Comparison of ENCODE assay signal across 1 cellular context in genomic region chr20:53915459-53916172, GRCh38.
TF ChIP-seq lines count a peak whose summit lies in the region.

No MANE protein-coding gene starts in this region.

TF ChIP-seq in HepG2, 621 proteins besides CTCF, POLR2A, EP300 and RAD21 (continued from another document and continues in another):
- TF ChIP-seq ZC3H4 (CRISPR knock-in tag; IDR thresholded peaks at IDR 0.05; ENCODE audit: borderline replicate concordance) (no peak), ARID5B (CRISPR knock-in tag; IDR thresholded peaks at IDR 0.05) (peak; percentile 76), ZNF839 (CRISPR knock-in tag; IDR thresholded peaks at IDR 0.05; ENCODE audit: borderline replicate concordance) (no peak), FOXC1 (CRISPR knock-in tag; IDR thresholded peaks at IDR 0.05; ENCODE audit: borderline replicate concordance) (no peak), ZNF737 (CRISPR knock-in tag; IDR thresholded peaks at IDR 0.05; ENCODE audit: borderline replicate concordance) (peak; percentile 43; the same call in 1 of the 2 replicates), HIVEP1 (CRISPR knock-in tag; IDR thresholded peaks at IDR 0.05) (no peak), SNRNP70 (IDR thresholded peaks at IDR 0.05; ENCODE audit: low read depth, low read length) (no peak), NFYB (CRISPR knock-in tag; IDR thresholded peaks at IDR 0.05) (no peak), RXRA (CRISPR knock-in tag; IDR thresholded peaks at IDR 0.05) (peak; percentile 67), ZFP36L2 (CRISPR knock-in tag; IDR thresholded peaks at IDR 0.05) (no peak), MTA1 (CRISPR knock-in tag; IDR thresholded peaks at IDR 0.05; ENCODE audit: borderline replicate concordance) (peak; percentile 89; the same call in 1 of the 2 replicates), SIX4 (CRISPR knock-in tag; IDR thresholded peaks at IDR 0.05) (no peak), ZNF615 (CRISPR knock-in tag; IDR thresholded peaks at IDR 0.05; ENCODE audit: borderline replicate concordance) (no peak), KDM3A (CRISPR knock-in tag; IDR thresholded peaks at IDR 0.05; ENCODE audit: low read depth) (peak; percentile 65; the same call in 1 of the 2 replicates), ZNF180 (CRISPR knock-in tag; IDR thresholded peaks at IDR 0.05; ENCODE audit: borderline replicate concordance, low read depth) (no peak), MAZ (IDR thresholded peaks at IDR 0.05; ENCODE audit: borderline replicate concordance, low read depth, low read length) (0 out of 2 replicates have a peak, but pooled peaks have one; percentile 61), MAZ (CRISPR knock-in tag; IDR thresholded peaks at IDR 0.05; ENCODE audit: low read depth) (peak; percentile 41; the same call in 1 of the 2 replicates), ZFY (CRISPR knock-in tag; IDR thresholded peaks at IDR 0.05) (peak; percentile 44; the same call in 1 of the 2 replicates), RBM22 (optimal IDR thresholded peaks at IDR 0.05; ENCODE audit: low read length) (no peak), TARDBP (CRISPR knock-in tag; IDR thresholded peaks at IDR 0.05) (peak; percentile 64; the same call in 1 of the 2 replicates), ZNF570 (CRISPR knock-in tag; IDR thresholded peaks at IDR 0.05; ENCODE audit: borderline replicate concordance) (no peak), ZNF382 (CRISPR knock-in tag; IDR thresholded peaks at IDR 0.05; ENCODE audit: borderline replicate concordance) (no peak), HMGA1 (CRISPR knock-in tag; conservative IDR thresholded peaks at IDR 0.05) (no peak), KDM2A (CRISPR knock-in tag; IDR thresholded peaks at IDR 0.05; ENCODE audit: borderline replicate concordance, low read depth) (peak; percentile 46; the same call in 1 of the 2 replicates), HBP1 (CRISPR knock-in tag; IDR thresholded peaks at IDR 0.05; ENCODE audit: low read depth) (peak; percentile 75; the same call in 1 of the 2 replicates), ZNF260 (CRISPR knock-in tag; IDR thresholded peaks at IDR 0.05; ENCODE audit: borderline replicate concordance, low read depth) (no peak), SETDB1 (CRISPR knock-in tag; IDR thresholded peaks at IDR 0.05; ENCODE audit: borderline replicate concordance) (no peak), ZSCAN25 (CRISPR knock-in tag; IDR thresholded peaks at IDR 0.05) (no peak; the same call in 1 of the 2 replicates), ZNF432 (CRISPR knock-in tag; IDR thresholded peaks at IDR 0.05; ENCODE audit: borderline replicate concordance) (no peak), ZBTB20 (CRISPR knock-in tag; IDR thresholded peaks at IDR 0.05; ENCODE audit: borderline replicate concordance, low read depth) (no peak), NCOA2 (CRISPR knock-in tag; IDR thresholded peaks at IDR 0.05) (0 out of 2 replicates have a peak, but pooled peaks have one; percentile 30), ZNF572 (CRISPR knock-in tag; IDR thresholded peaks at IDR 0.05) (no peak), EZH2 (conservative IDR thresholded peaks at IDR 0.05; ENCODE audit: low read depth, low read length) (no peak), AFF4 (CRISPR knock-in tag; IDR thresholded peaks at IDR 0.05) (peak; percentile 56; the same call in 1 of the 2 replicates)
- TF ChIP-seq, protein P1, sequence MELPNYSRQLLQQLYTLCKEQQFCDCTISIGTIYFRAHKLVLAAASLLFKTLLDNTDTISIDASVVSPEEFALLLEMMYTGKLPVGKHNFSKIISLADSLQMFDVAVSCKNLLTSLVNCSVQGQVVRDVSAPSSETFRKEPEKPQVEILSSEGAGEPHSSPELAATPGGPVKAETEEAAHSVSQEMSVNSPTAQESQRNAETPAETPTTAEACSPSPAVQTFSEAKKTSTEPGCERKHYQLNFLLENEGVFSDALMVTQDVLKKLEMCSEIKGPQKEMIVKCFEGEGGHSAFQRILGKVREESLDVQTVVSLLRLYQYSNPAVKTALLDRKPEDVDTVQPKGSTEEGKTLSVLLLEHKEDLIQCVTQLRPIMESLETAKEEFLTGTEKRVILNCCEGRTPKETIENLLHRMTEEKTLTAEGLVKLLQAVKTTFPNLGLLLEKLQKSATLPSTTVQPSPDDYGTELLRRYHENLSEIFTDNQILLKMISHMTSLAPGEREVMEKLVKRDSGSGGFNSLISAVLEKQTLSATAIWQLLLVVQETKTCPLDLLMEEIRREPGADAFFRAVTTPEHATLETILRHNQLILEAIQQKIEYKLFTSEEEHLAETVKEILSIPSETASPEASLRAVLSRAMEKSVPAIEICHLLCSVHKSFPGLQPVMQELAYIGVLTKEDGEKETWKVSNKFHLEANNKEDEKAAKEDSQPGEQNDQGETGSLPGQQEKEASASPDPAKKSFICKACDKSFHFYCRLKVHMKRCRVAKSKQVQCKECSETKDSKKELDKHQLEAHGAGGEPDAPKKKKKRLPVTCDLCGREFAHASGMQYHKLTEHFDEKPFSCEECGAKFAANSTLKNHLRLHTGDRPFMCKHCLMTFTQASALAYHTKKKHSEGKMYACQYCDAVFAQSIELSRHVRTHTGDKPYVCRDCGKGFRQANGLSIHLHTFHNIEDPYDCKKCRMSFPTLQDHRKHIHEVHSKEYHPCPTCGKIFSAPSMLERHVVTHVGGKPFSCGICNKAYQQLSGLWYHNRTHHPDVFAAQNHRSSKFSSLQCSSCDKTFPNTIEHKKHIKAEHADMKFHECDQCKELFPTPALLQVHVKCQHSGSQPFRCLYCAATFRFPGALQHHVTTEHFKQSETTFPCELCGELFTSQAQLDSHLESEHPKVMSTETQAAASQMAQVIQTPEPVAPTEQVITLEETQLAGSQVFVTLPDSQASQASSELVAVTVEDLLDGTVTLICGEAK (IDR thresholded peaks at IDR 0.05): no peak
- TF ChIP-seq, protein P1 (CRISPR knock-in tag; IDR thresholded peaks at IDR 0.05): peak; percentile 70
- TF ChIP-seq, protein P2, sequence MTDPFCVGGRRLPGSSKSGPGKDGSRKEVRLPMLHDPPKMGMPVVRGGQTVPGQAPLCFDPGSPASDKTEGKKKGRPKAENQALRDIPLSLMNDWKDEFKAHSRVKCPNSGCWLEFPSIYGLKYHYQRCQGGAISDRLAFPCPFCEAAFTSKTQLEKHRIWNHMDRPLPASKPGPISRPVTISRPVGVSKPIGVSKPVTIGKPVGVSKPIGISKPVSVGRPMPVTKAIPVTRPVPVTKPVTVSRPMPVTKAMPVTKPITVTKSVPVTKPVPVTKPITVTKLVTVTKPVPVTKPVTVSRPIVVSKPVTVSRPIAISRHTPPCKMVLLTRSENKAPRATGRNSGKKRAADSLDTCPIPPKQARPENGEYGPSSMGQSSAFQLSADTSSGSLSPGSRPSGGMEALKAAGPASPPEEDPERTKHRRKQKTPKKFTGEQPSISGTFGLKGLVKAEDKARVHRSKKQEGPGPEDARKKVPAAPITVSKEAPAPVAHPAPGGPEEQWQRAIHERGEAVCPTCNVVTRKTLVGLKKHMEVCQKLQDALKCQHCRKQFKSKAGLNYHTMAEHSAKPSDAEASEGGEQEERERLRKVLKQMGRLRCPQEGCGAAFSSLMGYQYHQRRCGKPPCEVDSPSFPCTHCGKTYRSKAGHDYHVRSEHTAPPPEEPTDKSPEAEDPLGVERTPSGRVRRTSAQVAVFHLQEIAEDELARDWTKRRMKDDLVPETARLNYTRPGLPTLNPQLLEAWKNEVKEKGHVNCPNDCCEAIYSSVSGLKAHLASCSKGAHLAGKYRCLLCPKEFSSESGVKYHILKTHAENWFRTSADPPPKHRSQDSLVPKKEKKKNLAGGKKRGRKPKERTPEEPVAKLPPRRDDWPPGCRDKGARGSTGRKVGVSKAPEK (CRISPR knock-in tag; IDR thresholded peaks at IDR 0.05; ENCODE audit: borderline replicate concordance): peak; percentile 61; the same call in 1 of the 2 replicates
- TF ChIP-seq, protein P3, sequence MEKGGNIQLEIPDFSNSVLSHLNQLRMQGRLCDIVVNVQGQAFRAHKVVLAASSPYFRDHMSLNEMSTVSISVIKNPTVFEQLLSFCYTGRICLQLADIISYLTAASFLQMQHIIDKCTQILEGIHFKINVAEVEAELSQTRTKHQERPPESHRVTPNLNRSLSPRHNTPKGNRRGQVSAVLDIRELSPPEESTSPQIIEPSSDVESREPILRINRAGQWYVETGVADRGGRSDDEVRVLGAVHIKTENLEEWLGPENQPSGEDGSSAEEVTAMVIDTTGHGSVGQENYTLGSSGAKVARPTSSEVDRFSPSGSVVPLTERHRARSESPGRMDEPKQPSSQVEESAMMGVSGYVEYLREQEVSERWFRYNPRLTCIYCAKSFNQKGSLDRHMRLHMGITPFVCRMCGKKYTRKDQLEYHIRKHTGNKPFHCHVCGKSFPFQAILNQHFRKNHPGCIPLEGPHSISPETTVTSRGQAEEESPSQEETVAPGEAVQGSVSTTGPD (CRISPR knock-in tag; IDR thresholded peaks at IDR 0.05): no peak
